In genomic region chr1:114208106-114208505, GRCh38 we compare ENCODE assay signal across 24 cellular contexts.
"Had no signal": no experiment of that assay in that cellular context is flagged by ENCODE, and none has a peak within 500 bp of the region (broad histone marks: within the 10 kb centered on the region; RNA-seq: fewer than 3 reads in every experiment).

No MANE protein-coding gene starts in this region.

- ATAC-seq: activated CD4-positive, alpha-beta T cell treated with anti-CD3 and anti-CD28 coated beads for 36 hours; activated CD8-positive, alpha-beta T cell treated with anti-CD3 and anti-CD28 coated beads, Interleukin-2, amount 10 ng/mL, durations not matched to agents 7 days and 5 days; body of pancreas; foreskin keratinocyte; left colon; stimulated activated naive CD8-positive, alpha-beta T cell treated with anti-CD3 and anti-CD28 coated beads, Interleukin-15, Interleukin-2, amounts not matched to agents 100 U/mL and 50 U/mL, for 24 hours had no signal

- H3K36me3 Mint-ChIP-seq: activated naive CD8-positive, alpha-beta T cell treated with anti-CD3 and anti-CD28 coated beads for 36 hours; mesothelial cell of epicardium; naive B cell had no signal

- H3K27ac Mint-ChIP-seq: activated CD4-positive, alpha-beta T cell treated with anti-CD3 and anti-CD28 coated beads for 36 hours; activated CD8-positive, alpha-beta T cell treated with anti-CD3 and anti-CD28 coated beads, Interleukin-2, amount 10 ng/mL, durations not matched to agents 7 days and 5 days; activated naive CD4-positive, alpha-beta T cell treated with anti-CD3 and anti-CD28 coated beads for 36 hours; activated naive CD8-positive, alpha-beta T cell treated with anti-CD3 and anti-CD28 coated beads for 36 hours; activated T-helper 1 cell treated with anti-CD3 and anti-CD28 coated beads, Interleukin-12 subunit alpha, Interleukin-12 subunit beta, Interleukin-2, Interleukin-4 antibody, amounts not matched to agents 30 ng/mL and 10 ng/mL and 1 ng/mL, durations not matched to agents 14 hours and 24 hours and 36 hours; mesothelial cell of epicardium had no signal

- H3K4me3 Mint-ChIP-seq: activated CD4-positive, alpha-beta T cell treated with anti-CD3 and anti-CD28 coated beads for 36 hours; activated CD8-positive, alpha-beta T cell treated with anti-CD3 and anti-CD28 coated beads, Interleukin-2, amount 10 ng/mL, durations not matched to agents 7 days and 5 days; activated naive CD4-positive, alpha-beta T cell treated with anti-CD3 and anti-CD28 coated beads for 36 hours; activated naive CD8-positive, alpha-beta T cell treated with anti-CD3 and anti-CD28 coated beads for 36 hours; activated T-helper 1 cell treated with anti-CD3 and anti-CD28 coated beads, Interleukin-12 subunit alpha, Interleukin-12 subunit beta, Interleukin-2, Interleukin-4 antibody, amounts not matched to agents 30 ng/mL and 10 ng/mL and 1 ng/mL, durations not matched to agents 14 hours and 24 hours and 36 hours; mesothelial cell of epicardium; naive B cell had no signal

- DNase-seq: activated CD4-positive, alpha-beta T cell treated with anti-CD3 and anti-CD28 coated beads for 36 hours; activated CD4-positive, CD25-positive, alpha-beta regulatory T cell; activated CD8-positive, alpha-beta T cell treated with anti-CD3 and anti-CD28 coated beads, Interleukin-2, amount 10 ng/mL, durations not matched to agents 7 days and 5 days; activated effector memory CD4-positive, alpha-beta T cell treated with anti-CD3 and anti-CD28 coated beads, Interleukin-2, amount 50 U/mL, for 16 hours; activated naive CD4-positive, alpha-beta T cell treated with anti-CD3 and anti-CD28 coated beads for 36 hours; activated naive CD8-positive, alpha-beta T cell treated with anti-CD3 and anti-CD28 coated beads for 36 hours; aorta; body of pancreas; dermis blood vessel endothelial cell; effector CD4-positive, alpha-beta T cell; heart left ventricle; hypothalamus; kidney; left colon; naive B cell; posterior cingulate gyrus; right cardiac atrium; spleen; stimulated activated naive CD8-positive, alpha-beta T cell treated with anti-CD3 and anti-CD28 coated beads, Interleukin-15, Interleukin-2, amounts not matched to agents 100 U/mL and 50 U/mL, for 24 hours; testis; transverse colon had no signal

- H3K4me1 Mint-ChIP-seq: activated CD4-positive, alpha-beta T cell treated with anti-CD3 and anti-CD28 coated beads for 36 hours; activated naive CD8-positive, alpha-beta T cell treated with anti-CD3 and anti-CD28 coated beads for 36 hours had no signal

- H3K9me3 Mint-ChIP-seq: activated naive CD4-positive, alpha-beta T cell treated with anti-CD3 and anti-CD28 coated beads for 36 hours; activated naive CD8-positive, alpha-beta T cell treated with anti-CD3 and anti-CD28 coated beads for 36 hours; activated T-helper 1 cell treated with anti-CD3 and anti-CD28 coated beads, Interleukin-12 subunit alpha, Interleukin-12 subunit beta, Interleukin-2, Interleukin-4 antibody, amounts not matched to agents 30 ng/mL and 10 ng/mL and 1 ng/mL, durations not matched to agents 14 hours and 24 hours and 36 hours; mesothelial cell of epicardium; naive B cell had no signal
